Comparison of ENCODE assay signal across 20 cellular contexts in genomic region chr10:117003336-117003735, GRCh38. TPM values are rescaled to one million over a fixed set of nuclear protein-coding genes. Genes with fewer than 3 reads are reported as not detected.
A peak's percentile ranks its signal among the peaks of the same experiment; 100 is the strongest.
DNase-seq lines count a peak whose midpoint lies in the region; ATAC-seq, FAIRE-seq and TF ChIP-seq lines count a peak whose summit lies in the region.
"Had no signal": no experiment of that assay in that cellular context is flagged by ENCODE, and none has a peak within 500 bp of the region (broad histone marks: within the 10 kb centered on the region; RNA-seq: fewer than 3 reads in every experiment).

No MANE protein-coding gene starts in this region.

- dilution Hi-C loops in keratinocyte (cut with MboI; ENCODE audit: extremely low pct_ligation_motif_present, low sequenced_read_pairs) = no loop called here

- H3K36me3 ChIP-seq in astrocyte (ENCODE audit: insufficient read depth, low read length) (no peaks in the 10 kb centered on the region), keratinocyte (ENCODE audit: control insufficient read depth in 2 of 2, extremely low read depth in 1 of 2, insufficient read depth in 2 of 2, low read length in 2 of 2) (no peaks in the 10 kb centered on the region)
- H3K36me3 ChIP-seq: cardiac muscle cell, ovary, upper lobe of left lung had no signal

- no peaks in the 10 kb centered on the region for H3K9me1 ChIP-seq in keratinocyte (ENCODE audit: control insufficient read depth, extremely low read depth, insufficient read depth, low read length)

- peaks cover 7% of the 10 kb centered on the region for H3K4me1 ChIP-seq in astrocyte (ENCODE audit: insufficient read depth, low read length)
- H3K4me1 ChIP-seq in keratinocyte (ENCODE audit: control insufficient read depth, extremely low read depth, insufficient read depth, low read length) = peaks cover 10% of the 10 kb centered on the region

- H3K79me2 ChIP-seq in astrocyte (ENCODE audit: insufficient read depth, low read length) = peaks cover 44% of the 10 kb centered on the region
- peaks cover 50% of the 10 kb centered on the region for H3K79me2 ChIP-seq in keratinocyte (ENCODE audit: control insufficient read depth, insufficient read depth, low read length)

- no peak overlapping the region for H3K4me3 ChIP-seq in astrocyte (ENCODE audit: insufficient read depth, low read depth, low read length)
- peak overlapping the region in 1 of 3 experiments; percentile 22 for H3K4me3 ChIP-seq in keratinocyte (ENCODE audit: control insufficient read depth in 2 of 3, extremely low read depth in 1 of 3, insufficient read depth in 2 of 3, low read depth in 1 of 3, low read length in 3 of 3)
- H3K4me3 ChIP-seq: ovary had no signal

- H3K9me3 ChIP-seq in astrocyte (ENCODE audit: insufficient read depth, low read depth, low read length) (no peaks in the 10 kb centered on the region), keratinocyte (ENCODE audit: control insufficient read depth, low read depth, low read length) (no peaks in the 10 kb centered on the region)
- H3K9me3 ChIP-seq: ovary, upper lobe of left lung had no signal

- no peak overlapping the region for H3K27ac ChIP-seq in astrocyte (ENCODE audit: low read depth, low read length)
- H3K27ac ChIP-seq in keratinocyte (ENCODE audit: control insufficient read depth, insufficient read depth, low read length) = no peak overlapping the region
- H3K27ac ChIP-seq: cardiac muscle cell, GM23248, ovary had no signal

- FAIRE-seq in astrocyte (lab: Jason Lieb, UNC) (no peak), keratinocyte (lab: Jason Lieb, UNC) (no peak), frontal cortex (lab: Jason Lieb, UNC) (no peak)
- FAIRE-seq: endometrium, HTR-8/SVneo had no signal

- H3K4me3 Mint-ChIP-seq in T-helper 2 cell treated with Interferon-gamma antibody and Interleukin-4, amounts not matched to agents 5 μg/mL and 100 μg/mL, for 36 hours = peak overlapping the region; percentile 22
- H3K4me3 Mint-ChIP-seq in astrocyte (ENCODE audit: unreplicated experiment) (peak overlapping the region; percentile 57), progenitor cell of endocrine pancreas (ENCODE audit: low read depth) (peak overlapping the region; percentile 69)
- H3K4me3 Mint-ChIP-seq: activated naive CD4-positive, alpha-beta T cell treated with anti-CD3 and anti-CD28 coated beads, Interleukin-2, amount 10 ng/mL, durations not matched to agents 7 days and 5 days had no signal

- ATAC-seq in HG03565 (IDR thresholded peaks at IDR 0.05; ENCODE audit: unreplicated experiment) = no peak
- ATAC-seq: foreskin keratinocyte had no signal

- no peak overlapping the region for H3K27ac Mint-ChIP-seq in T-helper 2 cell treated with Interferon-gamma antibody and Interleukin-4, amounts not matched to agents 5 μg/mL and 100 μg/mL, for 36 hours
- H3K27ac Mint-ChIP-seq in astrocyte (ENCODE audit: unreplicated experiment) = no peak overlapping the region
- no peak overlapping the region for H3K27ac Mint-ChIP-seq in progenitor cell of endocrine pancreas
- H3K27ac Mint-ChIP-seq: activated B cell treated with CpG ODN at 0.5 μM for 24 hours; activated naive CD4-positive, alpha-beta T cell treated with anti-CD3 and anti-CD28 coated beads, Interleukin-2, amount 10 ng/mL, durations not matched to agents 7 days and 5 days had no signal

- DNase-seq in T-helper 2 cell treated with Interferon-gamma antibody and Interleukin-4, amounts not matched to agents 5 μg/mL and 100 μg/mL, for 36 hours (ENCODE audit: low spot score) = no peak
- DNase-seq in T-helper 2 cell = no peak
- no peak for DNase-seq in astrocyte (ENCODE audit: low read depth)
- DNase-seq in keratinocyte (ENCODE audit: low read depth, low spot score) = no peak
- no peak for DNase-seq in progenitor cell of endocrine pancreas (ENCODE audit: low spot score, unreplicated experiment)
- no peak for DNase-seq in frontal cortex (ENCODE audit: low spot score in 2 of 2)
- no peak for DNase-seq in activated naive CD4-positive, alpha-beta T cell (lab: John Stamatoyannopoulos, UW)
- DNase-seq: activated B cell treated with CpG ODN at 0.5 μM for 24 hours; activated naive CD4-positive, alpha-beta T cell treated with anti-CD3 and anti-CD28 coated beads, Interleukin-2, amount 10 ng/mL, durations not matched to agents 7 days and 5 days; foreskin keratinocyte; GM23248; MM.1S; NCI-H774; RPMI8226 had no signal

- H3K9ac ChIP-seq in astrocyte (ENCODE audit: low read length) (no peak overlapping the region), keratinocyte (ENCODE audit: control insufficient read depth, extremely low read depth, insufficient read depth, low read length) (no peak overlapping the region)

- no peak overlapping the region for H3K4me2 ChIP-seq in astrocyte (ENCODE audit: low read length)
- H3K4me2 ChIP-seq in keratinocyte (ENCODE audit: control insufficient read depth, extremely low read depth, insufficient read depth, low read depth, low read length) = peak overlapping the region; percentile 38

- TF ChIP-seq CTCF in astrocyte (IDR thresholded peaks at IDR 0.05; ENCODE audit: insufficient read depth, low read depth, low read length) (no peak), keratinocyte (optimal IDR thresholded peaks at IDR 0.05 in 1 of 3, IDR thresholded peaks at IDR 0.05 in 1 of 3, conservative IDR thresholded peaks at IDR 0.05 in 1 of 3; ENCODE audit: extremely low read depth in 1 of 3, insufficient read depth in 2 of 3, low read length in 3 of 3) (no peak), progenitor cell of endocrine pancreas (IDR thresholded peaks at IDR 0.05; ENCODE audit: unreplicated experiment) (no peak)

- peaks cover 11% of the 10 kb centered on the region for H4K20me1 ChIP-seq in astrocyte (ENCODE audit: insufficient read depth, low read length)
- H4K20me1 ChIP-seq in keratinocyte (ENCODE audit: control insufficient read depth, extremely low read depth, insufficient read depth, low read length) = no peaks in the 10 kb centered on the region

- H3K36me3 Mint-ChIP-seq in T-helper 2 cell treated with Interferon-gamma antibody and Interleukin-4, amounts not matched to agents 5 μg/mL and 100 μg/mL, for 36 hours (ENCODE audit: low read depth) = no peaks in the 10 kb centered on the region
- H3K36me3 Mint-ChIP-seq in astrocyte (ENCODE audit: low read depth, unreplicated experiment) = no peaks in the 10 kb centered on the region
- peaks cover 5% of the 10 kb centered on the region for H3K36me3 Mint-ChIP-seq in progenitor cell of endocrine pancreas (ENCODE audit: insufficient read depth)
- H3K36me3 Mint-ChIP-seq: activated naive CD4-positive, alpha-beta T cell treated with anti-CD3 and anti-CD28 coated beads, Interleukin-2, amount 10 ng/mL, durations not matched to agents 7 days and 5 days had no signal

- H3K27me3 Mint-ChIP-seq in T-helper 2 cell treated with Interferon-gamma antibody and Interleukin-4, amounts not matched to agents 5 μg/mL and 100 μg/mL, for 36 hours (ENCODE audit: low read depth) = peaks cover 30% of the 10 kb centered on the region
- H3K27me3 Mint-ChIP-seq in astrocyte (ENCODE audit: low read depth, unreplicated experiment) (no peaks in the 10 kb centered on the region), progenitor cell of endocrine pancreas (no peaks in the 10 kb centered on the region)

- no peaks in the 10 kb centered on the region for H3K9me3 Mint-ChIP-seq in T-helper 2 cell treated with Interferon-gamma antibody and Interleukin-4, amounts not matched to agents 5 μg/mL and 100 μg/mL, for 36 hours
- H3K9me3 Mint-ChIP-seq in astrocyte (ENCODE audit: unreplicated experiment) = no peaks in the 10 kb centered on the region
- no peaks in the 10 kb centered on the region for H3K9me3 Mint-ChIP-seq in progenitor cell of endocrine pancreas (ENCODE audit: low read depth)
- H3K9me3 Mint-ChIP-seq: activated B cell treated with CpG ODN at 0.5 μM for 24 hours; activated naive CD4-positive, alpha-beta T cell treated with anti-CD3 and anti-CD28 coated beads, Interleukin-2, amount 10 ng/mL, durations not matched to agents 7 days and 5 days had no signal

- no peaks in the 10 kb centered on the region for H3K27me3 ChIP-seq in astrocyte (ENCODE audit: insufficient read depth, low read length)
- no peaks in the 10 kb centered on the region for H3K27me3 ChIP-seq in keratinocyte (ENCODE audit: control insufficient read depth, extremely low read depth, insufficient read depth, low read length)
- H3K27me3 ChIP-seq: cardiac muscle cell, foreskin keratinocyte, ovary had no signal

- H2AFZ ChIP-seq in astrocyte (ENCODE audit: low read depth, low read length) = no peak overlapping the region
- no peak overlapping the region for H2AFZ ChIP-seq in keratinocyte (ENCODE audit: control insufficient read depth, low read length)

- H3K4me1 Mint-ChIP-seq in T-helper 2 cell treated with Interferon-gamma antibody and Interleukin-4, amounts not matched to agents 5 μg/mL and 100 μg/mL, for 36 hours (ENCODE audit: low read depth) = no peaks in the 10 kb centered on the region
- H3K4me1 Mint-ChIP-seq in astrocyte (ENCODE audit: low read depth, unreplicated experiment) (peaks cover 23% of the 10 kb centered on the region), progenitor cell of endocrine pancreas (ENCODE audit: low read depth) (peaks cover 13% of the 10 kb centered on the region)

RNA-seq across cellular contexts. Expression of gene SHTN1, which starts 1.7 kb away (rescaled TPM):
- total RNA-seq in astrocyte = 25.3 and 32.7 TPM in 2 replicates
- 11.5 to 21.3 TPM (median 16.0 TPM) in 3 replicates for polyA plus RNA-seq in keratinocyte
- 20.1 TPM for polyA plus RNA-seq in keratinocyte (2011; ENCODE audit: low read depth)
- polyA plus RNA-seq in keratinocyte (2011; cell fraction: cytosol; rRNA removed) = 10.1 and 15.3 TPM in 2 replicates
- polyA plus RNA-seq in keratinocyte (2011; cell fraction: nucleus; rRNA removed) = 31.6 and 45.1 TPM in 2 replicates
- 8.2 and 20.2 TPM in 2 replicates for polyA plus RNA-seq in keratinocyte (2012; ENCODE audit: low replicate concordance)
- 2.8 to 11.9 TPM (median 3.2 TPM) in 3 replicates for polyA minus RNA-seq in keratinocyte
- polyA minus RNA-seq in keratinocyte (2011; cell fraction: cytosol; rRNA and poly(A)+ RNA removed) = 4.8 TPM
- 7.5 and 20.6 TPM in 2 replicates for polyA minus RNA-seq in keratinocyte (2011; cell fraction: nucleus; rRNA and poly(A)+ RNA removed)
- total RNA-seq in progenitor cell of endocrine pancreas = 42.0 and 46.9 TPM in 2 replicates
- total RNA-seq in frontal cortex = 50.5 TPM
- total RNA-seq: activated B cell treated with CpG ODN at 0.5 μM for 24 hours had no signal
